ENCODE assay signal across 12 cellular contexts in the genomic region with DNA sequence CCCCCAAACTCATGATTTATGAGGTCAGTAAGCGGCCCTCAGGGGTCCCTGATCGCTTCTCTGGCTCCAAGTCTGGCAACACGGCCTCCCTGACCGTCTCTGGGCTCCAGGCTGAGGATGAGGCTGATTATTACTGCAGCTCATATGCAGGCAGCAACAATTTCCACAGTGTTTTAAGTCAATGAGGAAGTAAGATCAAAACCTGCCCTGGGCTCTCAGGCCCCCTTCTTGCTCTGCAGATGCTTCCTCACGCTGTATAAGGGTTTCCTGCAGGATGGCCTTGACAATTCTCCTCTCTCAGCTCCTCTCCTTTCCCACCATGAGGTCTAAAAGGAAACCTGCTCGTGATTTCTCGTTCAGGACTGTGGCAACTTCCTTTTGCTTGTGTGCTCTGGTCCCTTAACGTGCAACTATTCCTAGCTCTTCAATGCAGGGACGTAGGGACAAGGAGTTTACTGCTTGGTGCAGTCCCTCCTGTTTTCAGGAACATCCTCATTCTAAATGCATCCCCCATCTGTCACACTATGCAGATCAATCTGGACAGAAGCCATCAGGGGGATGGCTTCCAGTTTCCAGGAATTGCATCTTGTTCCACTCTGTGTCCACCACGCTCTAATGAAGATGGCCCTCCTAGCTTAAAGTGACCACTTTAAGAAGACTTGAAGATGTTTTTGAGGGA.
DNase-seq lines count a peak whose midpoint lies in the region; ATAC-seq and TF ChIP-seq lines count a peak whose summit lies in the region.
"Had no signal": no experiment of that assay in that cellular context is flagged by ENCODE, and none has a peak within 500 bp of the region (broad histone marks: within the 10 kb centered on the region; RNA-seq: fewer than 3 reads in every experiment).

No MANE protein-coding gene starts in this region.

- H3K9me3 Mint-ChIP-seq in CD4-positive, alpha-beta memory T cell: no peaks in the 10 kb centered on the region
- H3K9me3 Mint-ChIP-seq in T-cell: no peaks in the 10 kb centered on the region

- WGBS in esophagus muscularis mucosa: 59% methylated on average over 9 of the region's 10 CpGs

- H3K27me3 ChIP-seq in CD4-positive, alpha-beta memory T cell (ENCODE audit: insufficient read depth, low read length): no peaks in the 10 kb centered on the region
- H3K27me3 ChIP-seq in esophagus muscularis mucosa: peaks cover 0 to 27% (median 0%) of the 10 kb centered on the region in 4 donors
- H3K27me3 ChIP-seq: transverse colon had no signal

- H3K36me3 Mint-ChIP-seq in CD4-positive, alpha-beta memory T cell: peaks cover 0 to 3% of the 10 kb centered on the region in 2 donors
- H3K36me3 Mint-ChIP-seq in T-cell: no peaks in the 10 kb centered on the region

- no peak for TF ChIP-seq EP300 in esophagus muscularis mucosa (IDR thresholded peaks at IDR 0.05)

- H3K9me3 ChIP-seq in CD4-positive, alpha-beta memory T cell (ENCODE audit: control insufficient read depth in 1 of 2, low read length in 2 of 2): no peaks in the 10 kb centered on the region
- no peaks in the 10 kb centered on the region for H3K9me3 ChIP-seq in esophagus muscularis mucosa
- H3K9me3 ChIP-seq: transverse colon had no signal

- no peak for DNase-seq in CD4-positive, alpha-beta memory T cell
- peak; percentile 69 for DNase-seq in GDM1 (lab: John Stamatoyannopoulos, UW)
- no peak for DNase-seq in T-cell
- peak; percentile 82 for DNase-seq in esophagus muscularis mucosa (ENCODE audit: extremely low spot score)
- no peak for DNase-seq in SK-N-DZ (ENCODE audit: low spot score)
- no peak for DNase-seq in activated CD4-positive, CD25-positive, alpha-beta regulatory T cell treated with anti-CD3 and anti-CD28 coated beads, Interleukin-2, amount 50 U/mL, for 72 hours
- DNase-seq: activated effector memory CD4-positive, alpha-beta T cell treated with Interleukin-2 at 50 U/mL for 16 hours; NCI-H226; nucleus accumbens; RPMI8226; transverse colon had no signal

- H3K36me3 ChIP-seq in CD4-positive, alpha-beta memory T cell (ENCODE audit: insufficient read depth, low read length): no peaks in the 10 kb centered on the region
- H3K36me3 ChIP-seq in esophagus muscularis mucosa: no peaks in the 10 kb centered on the region
- H3K36me3 ChIP-seq: transverse colon had no signal

- peak overlapping the region; percentile 50 for H3K27ac ChIP-seq in CD4-positive, alpha-beta memory T cell (ENCODE audit: low read depth, low read length)
- H3K27ac ChIP-seq in esophagus muscularis mucosa (replicated peaks in 1 of 4): no peak overlapping the region
- H3K27ac ChIP-seq: transverse colon had no signal

- peaks cover 69% of the 10 kb centered on the region for H3K4me1 ChIP-seq in CD4-positive, alpha-beta memory T cell (ENCODE audit: insufficient read depth, low read length)
- no peaks in the 10 kb centered on the region for H3K4me1 ChIP-seq in esophagus muscularis mucosa

- TF ChIP-seq POLR2A in esophagus muscularis mucosa (IDR thresholded peaks at IDR 0.05; ENCODE audit: low read depth): no peak

- intact Hi-C loops in CD4-positive, alpha-beta memory T cell (cut with micrococcal nuclease): no loop called here
- intact Hi-C loops in esophagus muscularis mucosa (cut with DNase I): no loop called here

- POLR2A ChIA-PET in CD4-positive, alpha-beta memory T cell (lab: Charles Lee; ENCODE audit: partially characterized antibody): interaction anchor here (0.8 to 15.8 kb wide), 13 partner anchors 9 to 70 kb away, joined by 3 to 250 read pairs (median 4); no protein-coding TSS in a partner anchor
- POLR2A ChIA-PET in T-cell (lab: Charles Lee): no interaction called here

- TF ChIP-seq CTCF in esophagus muscularis mucosa (IDR thresholded peaks at IDR 0.05): no peak

- CTCF ChIA-PET in CD4-positive, alpha-beta memory T cell (lab: Charles Lee; ENCODE audit: partially characterized antibody): interaction anchor here (0.9 to 20.9 kb wide), 10 partner anchors 8 to 61 kb away, joined by 3 to 560 read pairs (median 4); no protein-coding TSS in a partner anchor
- CTCF ChIA-PET in T-cell (lab: Charles Lee): interaction anchor here in 1 of 2 donors (0.8 to 1.4 kb wide), 5 partner anchors 13 to 77 kb away, joined by 3 to 5 read pairs (median 5); no protein-coding TSS in a partner anchor

- no peak overlapping the region for H3K4me3 ChIP-seq in CD4-positive, alpha-beta memory T cell (ENCODE audit: low read length in 2 of 2)
- H3K4me3 ChIP-seq in esophagus muscularis mucosa: no peak overlapping the region
- H3K4me3 ChIP-seq: transverse colon had no signal

- peak overlapping the region; percentile 91 to 96 (median 94) for H3K27ac Mint-ChIP-seq in CD4-positive, alpha-beta memory T cell
- peak overlapping the region; percentile 99 for H3K27ac Mint-ChIP-seq in T-cell

- ATAC-seq in T-cell (replicated peaks in 1 of 4) (no peak), HG02763 (IDR thresholded peaks at IDR 0.05; ENCODE audit: unreplicated experiment) (no peak)

- no peaks in the 10 kb centered on the region for H3K27me3 Mint-ChIP-seq in CD4-positive, alpha-beta memory T cell
- H3K27me3 Mint-ChIP-seq in T-cell: no peaks in the 10 kb centered on the region

- peak overlapping the region in 7 of 8 donors; percentile 35 to 74 (median 69) for H3K4me3 Mint-ChIP-seq in CD4-positive, alpha-beta memory T cell
- H3K4me3 Mint-ChIP-seq in T-cell: peak overlapping the region in 2 of 3 donors; percentile 1 to 83

- H3K4me1 Mint-ChIP-seq in CD4-positive, alpha-beta memory T cell: peaks cover 68 to 84% (median 75%) of the 10 kb centered on the region in 4 donors
- H3K4me1 Mint-ChIP-seq in T-cell: peaks cover 80 to 89% (median 83%) of the 10 kb centered on the region in 3 donors

Comparison
In these comparisons a context has a peak if more than half of its experiments do, and no peak if none do; other contexts are left out.
1. DNase-seq: peak in GDM1 (single experiment) and esophagus muscularis mucosa (single experiment); none in CD4-positive, alpha-beta memory T cell (0 of 5), T-cell (0 of 34), SK-N-DZ (single experiment) and activated CD4-positive, CD25-positive, alpha-beta regulatory T cell treated with anti-CD3 and anti-CD28 coated beads, Interleukin-2, amount 50 U/mL, for 72 hours (single experiment).